Comparison of ENCODE assay signal across 1 cellular context in genomic region chr3:141486735-141487418, GRCh38.
TF ChIP-seq lines count a peak whose summit lies in the region.

Gene RASA2, plus strand, starts transcription at chr3:141487027. Its CDS starts 57 bp downstream, at chr3:141487084.

TF ChIP-seq in HepG2, 621 proteins besides CTCF, POLR2A, EP300 and RAD21 (continued from another document and continues in another):
- TF ChIP-seq BORCS8-MEF2B (CRISPR knock-in tag; IDR thresholded peaks at IDR 0.05): peak; percentile 2; the same call in 1 of the 2 replicates
- no peak for TF ChIP-seq ZNF615 (CRISPR knock-in tag; IDR thresholded peaks at IDR 0.05; ENCODE audit: borderline replicate concordance)
- TF ChIP-seq ZMAT3 (CRISPR knock-in tag; conservative IDR thresholded peaks at IDR 0.05): no peak
- no peak for TF ChIP-seq CEBPG (CRISPR knock-in tag; IDR thresholded peaks at IDR 0.05)
- no peak for TF ChIP-seq SOX13 (IDR thresholded peaks at IDR 0.05)
- TF ChIP-seq SOX13 (CRISPR knock-in tag; conservative IDR thresholded peaks at IDR 0.05 in 1 of 2, IDR thresholded peaks at IDR 0.05 in 1 of 2): no peak
- no peak for TF ChIP-seq ZNF207 (IDR thresholded peaks at IDR 0.05; ENCODE audit: borderline replicate concordance)
- peak; percentile 3; the same call in 1 of the 2 replicates for TF ChIP-seq SIN3A (IDR thresholded peaks at IDR 0.05; ENCODE audit: borderline replicate concordance, low read depth, low read length)
- TF ChIP-seq ZFX (CRISPR knock-in tag; IDR thresholded peaks at IDR 0.05; ENCODE audit: low read depth): peak; percentile 82
- no peak for TF ChIP-seq ZFP36 (IDR thresholded peaks at IDR 0.05; ENCODE audit: borderline replicate concordance, low read depth, low read length, partially characterized antibody)
- no peak for TF ChIP-seq TRIM24 (CRISPR knock-in tag; IDR thresholded peaks at IDR 0.05)
- peak; percentile 76 for TF ChIP-seq PHF8 (CRISPR knock-in tag; IDR thresholded peaks at IDR 0.05)
- TF ChIP-seq SALL2 (CRISPR knock-in tag; IDR thresholded peaks at IDR 0.05): peak; percentile 27
- no peak for TF ChIP-seq ZNF781 (CRISPR knock-in tag; IDR thresholded peaks at IDR 0.05; ENCODE audit: borderline replicate concordance, not compliant biosample characterization)
- peak; percentile 16; the same call in 1 of the 2 replicates for TF ChIP-seq ZFP91 (CRISPR knock-in tag; IDR thresholded peaks at IDR 0.05; ENCODE audit: borderline replicate concordance)
- no peak for TF ChIP-seq LRRFIP1 (CRISPR knock-in tag; conservative IDR thresholded peaks at IDR 0.05)
- no peak for TF ChIP-seq ZNF180 (CRISPR knock-in tag; IDR thresholded peaks at IDR 0.05; ENCODE audit: borderline replicate concordance, low read depth)
- TF ChIP-seq ZBTB40 (IDR thresholded peaks at IDR 0.05): no peak
- no peak for TF ChIP-seq ZBTB40 (CRISPR knock-in tag; IDR thresholded peaks at IDR 0.05)
- TF ChIP-seq TAF1 (CRISPR knock-in tag; IDR thresholded peaks at IDR 0.05): peak; percentile 43
- TF ChIP-seq ZNF660 (CRISPR knock-in tag; IDR thresholded peaks at IDR 0.05; ENCODE audit: borderline replicate concordance, low read depth): no peak
- no peak for TF ChIP-seq ZNF709 (CRISPR knock-in tag; IDR thresholded peaks at IDR 0.05)
- TF ChIP-seq KAT2B (IDR thresholded peaks at IDR 0.05; ENCODE audit: borderline replicate concordance, low read depth, low read length): no peak
- TF ChIP-seq ZBTB10 (CRISPR knock-in tag; IDR thresholded peaks at IDR 0.05; ENCODE audit: borderline replicate concordance): no peak
- TF ChIP-seq CREB1 (IDR thresholded peaks at IDR 0.05): no peak
- TF ChIP-seq CREB1 (CRISPR knock-in tag; IDR thresholded peaks at IDR 0.05): no peak
- no peak for TF ChIP-seq BRCA1 (CRISPR knock-in tag; IDR thresholded peaks at IDR 0.05)
- peak; percentile 41; the same call in 1 of the 2 replicates for TF ChIP-seq PATZ1 (CRISPR knock-in tag; IDR thresholded peaks at IDR 0.05)
- TF ChIP-seq SAP130 (CRISPR knock-in tag; IDR thresholded peaks at IDR 0.05; ENCODE audit: low read depth): peak; percentile 39; the same call in 1 of the 2 replicates
- TF ChIP-seq ZNF792 (CRISPR knock-in tag; IDR thresholded peaks at IDR 0.05): no peak
- TF ChIP-seq ZNF558 (CRISPR knock-in tag; IDR thresholded peaks at IDR 0.05; ENCODE audit: borderline replicate concordance): peak; percentile 27; the same call in 1 of the 2 replicates
- TF ChIP-seq BRF2 (CRISPR knock-in tag; IDR thresholded peaks at IDR 0.05): no peak
- no peak for TF ChIP-seq RORA (CRISPR knock-in tag; IDR thresholded peaks at IDR 0.05)
- no peak for TF ChIP-seq ZNF569 (CRISPR knock-in tag; IDR thresholded peaks at IDR 0.05; ENCODE audit: borderline replicate concordance)
- TF ChIP-seq PREB (CRISPR knock-in tag; IDR thresholded peaks at IDR 0.05): no peak
- no peak for TF ChIP-seq HCFC1 (IDR thresholded peaks at IDR 0.05; ENCODE audit: low read depth, low read length)
